Comparison of ENCODE assay signal across 8 cellular contexts in genomic region chr3:183448369-183449128, GRCh38. TPM values are rescaled to one million over a fixed set of nuclear protein-coding genes. Genes with fewer than 3 reads are reported as not detected.
DNase-seq lines count a peak whose midpoint lies in the region; ATAC-seq, FAIRE-seq and TF ChIP-seq lines count a peak whose summit lies in the region.

No MANE protein-coding gene starts in this region.

- ATAC-seq in upper lobe of left lung (ENCODE audit: low FRiP score in 2 of 2), result no peak
- ATAC-seq in HG03045 (IDR thresholded peaks at IDR 0.05; ENCODE audit: unreplicated experiment), result no peak

- H3K9me3 Mint-ChIP-seq in activated naive CD4-positive, alpha-beta T cell treated with anti-CD3 and anti-CD28 coated beads, Interleukin-2, amount 10 ng/mL, durations not matched to agents 7 days and 5 days, result peaks cover 4% of the 10 kb centered on the region

- no peak overlapping the region for H3K27ac Mint-ChIP-seq in activated naive CD4-positive, alpha-beta T cell treated with anti-CD3 and anti-CD28 coated beads, Interleukin-2, amount 10 ng/mL, durations not matched to agents 7 days and 5 days

- peak overlapping the region; percentile 89 for H3K4me3 Mint-ChIP-seq in activated naive CD4-positive, alpha-beta T cell treated with anti-CD3 and anti-CD28 coated beads, Interleukin-2, amount 10 ng/mL, durations not matched to agents 7 days and 5 days

- no peak for DNase-seq in activated naive CD4-positive, alpha-beta T cell treated with anti-CD3 and anti-CD28 coated beads, Interleukin-2, amount 10 ng/mL, durations not matched to agents 7 days and 5 days
- DNase-seq in activated naive CD4-positive, alpha-beta T cell treated with Interleukin-2 at 50 U/mL for 16 hours, result no peak
- DNase-seq in breast epithelium (ENCODE audit: low spot score in 2 of 2) (no peak), upper lobe of left lung (no peak), GM19239 (ENCODE audit: insufficient read length, low spot score) (no peak), RWPE1 (ENCODE audit: low spot score) (no peak)

- H3K27me3 Mint-ChIP-seq in activated naive CD4-positive, alpha-beta T cell treated with anti-CD3 and anti-CD28 coated beads, Interleukin-2, amount 10 ng/mL, durations not matched to agents 7 days and 5 days, result peaks cover 13% of the 10 kb centered on the region

- H3K9me3 ChIP-seq in breast epithelium, result peaks cover 5% of the 10 kb centered on the region in 2 donors
- peaks cover 3% of the 10 kb centered on the region for H3K9me3 ChIP-seq in mesodermal cell (ENCODE audit: control insufficient read depth, low read length)
- H3K9me3 ChIP-seq in upper lobe of left lung, result peaks cover 0 to 8% (median 2%) of the 10 kb centered on the region in 4 donors

- peaks cover 0 to 6% of the 10 kb centered on the region in 2 donors for H3K4me1 ChIP-seq in breast epithelium
- H3K4me1 ChIP-seq in mesodermal cell (ENCODE audit: control insufficient read depth, insufficient read depth, low read length, poor library complexity, severe bottlenecking), result peaks cover 7% of the 10 kb centered on the region
- H3K4me1 ChIP-seq in upper lobe of left lung, result peaks cover 12 to 18% (median 15%) of the 10 kb centered on the region in 4 donors

- H3K36me3 Mint-ChIP-seq in activated naive CD4-positive, alpha-beta T cell treated with anti-CD3 and anti-CD28 coated beads, Interleukin-2, amount 10 ng/mL, durations not matched to agents 7 days and 5 days, result peaks cover 6% of the 10 kb centered on the region

- no peak for FAIRE-seq in GM19239 (lab: Jason Lieb, UNC)

- H3K4me1 Mint-ChIP-seq in activated naive CD4-positive, alpha-beta T cell treated with anti-CD3 and anti-CD28 coated beads, Interleukin-2, amount 10 ng/mL, durations not matched to agents 7 days and 5 days, result peaks cover 26% of the 10 kb centered on the region

- TF ChIP-seq EP300 in upper lobe of left lung (IDR thresholded peaks at IDR 0.05), result no peak

- no peak for TF ChIP-seq POLR2A in breast epithelium (IDR thresholded peaks at IDR 0.05)
- no peak for TF ChIP-seq POLR2A in upper lobe of left lung (IDR thresholded peaks at IDR 0.05)

- no peak for TF ChIP-seq CTCF in breast epithelium (IDR thresholded peaks at IDR 0.05)
- no peak for TF ChIP-seq CTCF in upper lobe of left lung (IDR thresholded peaks at IDR 0.05)
- TF ChIP-seq CTCF in RWPE1 (conservative IDR thresholded peaks at IDR 0.05; ENCODE audit: low read depth), result no peak

- POLR2A ChIA-PET in RWPE1 (lab: Yijun Ruan, JAX; ENCODE audit: low non-redundant PET), result no interaction called here

- H3K4me3 ChIP-seq in breast epithelium (peak overlapping the region; percentile 77 to 88 (median 77)), mesodermal cell (ENCODE audit: extremely low read depth, insufficient read depth, low read length, poor library complexity, severe bottlenecking) (peak overlapping the region; percentile 75), upper lobe of left lung (peak overlapping the region in 3 of 4 donors; percentile 75 to 89 (median 78))

- CTCF ChIA-PET in activated naive CD4-positive, alpha-beta T cell treated with anti-CD3 and anti-CD28 coated beads, Interleukin-2, amount 10 ng/mL, durations not matched to agents 7 days and 5 days (lab: Charles Lee), result interaction anchor here (0.6 to 1.6 kb wide), 5 partner anchors 12 to 1754 kb away, joined by 3 to 4 read pairs (median 3); partner anchors contain the start of gene MCF2L2
- CTCF ChIA-PET in RWPE1 (lab: Yijun Ruan, JAX), result interaction anchor here (0.5 kb wide), 1 partner anchor 256 kb away, joined by 4 read pairs; no protein-coding TSS in a partner anchor

- no peak overlapping the region for H3K27ac ChIP-seq in breast epithelium
- no peak overlapping the region for H3K27ac ChIP-seq in mesodermal cell (ENCODE audit: low read depth, low read length, severe bottlenecking)
- H3K27ac ChIP-seq in upper lobe of left lung, result peak overlapping the region in 2 of 4 donors; percentile 46 to 85
- no peak overlapping the region for H3K27ac ChIP-seq in RWPE1

- intact Hi-C loops in breast epithelium (cut with DNase I; ENCODE audit: low total_unique reads), result no loop called here

- WGBS in mesodermal cell (ENCODE audit: insufficient coverage in 2 of 2), 2 experiments, result no CpG with 5 or more reads among the region's 3 CpGs
- WGBS in upper lobe of left lung, 2 donors, result 62 to 63% methylated on average over 3 of the region's 3 CpGs

- H3K36me3 ChIP-seq in breast epithelium (no peaks in the 10 kb centered on the region), mesodermal cell (ENCODE audit: control insufficient read depth, insufficient read depth, low read length) (peaks cover 24% of the 10 kb centered on the region), upper lobe of left lung (peaks cover 0 to 8% (median 5%) of the 10 kb centered on the region in 4 donors)

- H3K27me3 ChIP-seq in breast epithelium (no peaks in the 10 kb centered on the region), upper lobe of left lung (no peaks in the 10 kb centered on the region)

RNA-seq across cellular contexts. Expression of gene MCF2L2, which starts 20.1 kb away (rescaled TPM):
- total RNA-seq in breast epithelium, result 1 to 10 TPM in 2 of 3 donors, under 1 TPM in 1; 0.64 to 1.5 (median 1.3) TPM
- polyA plus RNA-seq in mesodermal cell (2013, experiment 1 of 2), result 6.5 TPM
- 5.0 TPM for polyA plus RNA-seq in mesodermal cell (2013, experiment 2 of 2)
- total RNA-seq in upper lobe of left lung, result 1 to 10 TPM in 4 of 6 donors, under 1 TPM in 2; 0.22 to 2.0 (median 1.2) TPM
